10 cellular contexts compared by ENCODE assay signal in genomic region chr22:50548913-50549790, GRCh38. TPM values are rescaled to one million over a fixed set of nuclear protein-coding genes. Genes with fewer than 3 reads are reported as not detected.
DNase-seq lines count a peak whose midpoint lies in the region; ATAC-seq and TF ChIP-seq lines count a peak whose summit lies in the region.
"Had no signal": no experiment of that assay in that cellular context is flagged by ENCODE, and none has a peak within 500 bp of the region (broad histone marks: within the 10 kb centered on the region; RNA-seq: fewer than 3 reads in every experiment).

No MANE protein-coding gene starts in this region.

- no peak for DNase-seq in breast epithelium (ENCODE audit: low spot score in 2 of 2)
- DNase-seq in MCF 10A (ENCODE audit: unreplicated experiment) = no peak
- DNase-seq in activated CD8-positive, alpha-beta T cell treated with anti-CD3 and anti-CD28 coated beads for 36 hours = no peak
- peak; percentile 44 for DNase-seq in lower lobe of right lung
- no peak for DNase-seq in transverse colon
- DNase-seq in iPS-NIHi7 (ENCODE audit: extremely low spot score) = no peak
- DNase-seq in NCI-H1930 (lab: John Stamatoyannopoulos, UW) = no peak
- DNase-seq in HUDEP-2 (lab: John Stamatoyannopoulos, UW; ENCODE audit: unreplicated experiment in 76 of 76) = no peak
- DNase-seq: NK-92 treated with Interleukin-12 subunit alpha and Interleukin-12 subunit beta, amount 100 ng/mL, for 24 hours had no signal

- ATAC-seq in activated CD8-positive, alpha-beta T cell treated with anti-CD3 and anti-CD28 coated beads for 36 hours = no peak
- peak in 1 of 2 donors; percentile 0 for ATAC-seq in lower lobe of right lung

- no peaks in the 10 kb centered on the region for H3K36me3 Mint-ChIP-seq in MCF 10A (ENCODE audit: insufficient read depth, unreplicated experiment)
- H3K36me3 Mint-ChIP-seq in activated CD8-positive, alpha-beta T cell treated with anti-CD3 and anti-CD28 coated beads for 36 hours (ENCODE audit: low read depth) = no peaks in the 10 kb centered on the region

- POLR2A ChIA-PET in MCF 10A (lab: Yijun Ruan, JAX) = interaction anchor here (0.8 to 1.0 kb wide), 2 partner anchors 11 to 15 kb away, joined by 3 to 5 read pairs; no protein-coding TSS in a partner anchor
- POLR2A ChIA-PET in activated CD8-positive, alpha-beta T cell treated with anti-CD3 and anti-CD28 coated beads for 36 hours (lab: Charles Lee) = interaction anchor here (0.6 to 5.7 kb wide), 12 partner anchors 10 to 72 kb away, joined by 3 to 43 read pairs (median 6); partner anchors contain the start of genes SCO2, SYCE3 and TYMP

- TF ChIP-seq POLR2A in breast epithelium (IDR thresholded peaks at IDR 0.05) (no peak), transverse colon (IDR thresholded peaks at IDR 0.05) (no peak)

- intact Hi-C loops in breast epithelium (cut with DNase I; ENCODE audit: low total_unique reads) = no loop called here
- intact Hi-C loops in MCF 10A (cut with micrococcal nuclease) = no loop called here
- intact Hi-C loops in activated CD8-positive, alpha-beta T cell treated with anti-CD3 and anti-CD28 coated beads for 36 hours (cut with micrococcal nuclease) = no loop called here
- intact Hi-C loops in lower lobe of right lung (cut with DNase I) = no loop called here
- intact Hi-C loops in transverse colon (cut with DNase I; ENCODE audit: low total_unique reads) = no loop called here

- H3K27ac Mint-ChIP-seq in MCF 10A (ENCODE audit: low read depth, unreplicated experiment) = no peak overlapping the region
- peak overlapping the region; percentile 81 for H3K27ac Mint-ChIP-seq in activated CD8-positive, alpha-beta T cell treated with anti-CD3 and anti-CD28 coated beads for 36 hours

- H3K4me1 ChIP-seq in breast epithelium = peaks cover 5 to 18% of the 10 kb centered on the region in 2 donors
- H3K4me1 ChIP-seq in lower lobe of right lung = peaks cover 31% of the 10 kb centered on the region
- peaks cover 8 to 29% (median 21%) of the 10 kb centered on the region in 4 donors for H3K4me1 ChIP-seq in transverse colon

- peak overlapping the region; percentile 21 to 39 (median 27) for H3K4me3 ChIP-seq in breast epithelium
- peak overlapping the region; percentile 48 for H3K4me3 ChIP-seq in lower lobe of right lung
- peak overlapping the region; percentile 6 to 52 (median 18) for H3K4me3 ChIP-seq in transverse colon

- TF ChIP-seq CTCF in breast epithelium (IDR thresholded peaks at IDR 0.05) = no peak
- TF ChIP-seq CTCF in MCF 10A (IDR thresholded peaks at IDR 0.05; ENCODE audit: unreplicated experiment) = no peak
- no peak for TF ChIP-seq CTCF in activated CD8-positive, alpha-beta T cell treated with anti-CD3 and anti-CD28 coated beads for 36 hours (IDR thresholded peaks at IDR 0.05)
- no peak for TF ChIP-seq CTCF in lower lobe of right lung (IDR thresholded peaks at IDR 0.05)
- TF ChIP-seq CTCF in transverse colon (IDR thresholded peaks at IDR 0.05) = no peak

- no peaks in the 10 kb centered on the region for H3K27me3 Mint-ChIP-seq in MCF 10A (ENCODE audit: insufficient read depth, unreplicated experiment)
- no peaks in the 10 kb centered on the region for H3K27me3 Mint-ChIP-seq in activated CD8-positive, alpha-beta T cell treated with anti-CD3 and anti-CD28 coated beads for 36 hours

- H3K36me3 ChIP-seq in breast epithelium (no peaks in the 10 kb centered on the region), lower lobe of right lung (no peaks in the 10 kb centered on the region), transverse colon (no peaks in the 10 kb centered on the region)
- H3K36me3 ChIP-seq: thyroid gland had no signal

- no peak overlapping the region for H3K4me3 Mint-ChIP-seq in MCF 10A (ENCODE audit: unreplicated experiment)
- H3K4me3 Mint-ChIP-seq in activated CD8-positive, alpha-beta T cell treated with anti-CD3 and anti-CD28 coated beads for 36 hours = peak overlapping the region; percentile 80

- H3K9me3 ChIP-seq in breast epithelium (no peaks in the 10 kb centered on the region), lower lobe of right lung (no peaks in the 10 kb centered on the region), transverse colon (no peaks in the 10 kb centered on the region)
- H3K9me3 ChIP-seq: thyroid gland had no signal

- H3K9me3 Mint-ChIP-seq in MCF 10A (ENCODE audit: unreplicated experiment) = no peaks in the 10 kb centered on the region
- H3K9me3 Mint-ChIP-seq in activated CD8-positive, alpha-beta T cell treated with anti-CD3 and anti-CD28 coated beads for 36 hours = no peaks in the 10 kb centered on the region

- CTCF ChIA-PET in MCF 10A (lab: Yijun Ruan, JAX) = interaction anchor here (2.0 kb wide), 1 partner anchor 10 kb away, joined by 5 read pairs; no protein-coding TSS in a partner anchor
- CTCF ChIA-PET in activated CD8-positive, alpha-beta T cell treated with anti-CD3 and anti-CD28 coated beads for 36 hours (lab: Charles Lee) = interaction anchor here (0.7 to 4.6 kb wide), 11 partner anchors 9 to 72 kb away, joined by 3 to 32 read pairs (median 12); partner anchors contain the start of genes SCO2, SYCE3 and TYMP

- BruUV-seq in MCF 10A (replicated peaks; lab: Mats Ljungman, UMichigan) = no TSS peak

- H3K27me3 ChIP-seq in breast epithelium = peaks cover 3 to 8% of the 10 kb centered on the region in 2 donors
- H3K27me3 ChIP-seq in lower lobe of right lung (ENCODE audit: low read depth) = peaks cover 43% of the 10 kb centered on the region
- H3K27me3 ChIP-seq in transverse colon = peaks cover 43% of the 10 kb centered on the region
- H3K27me3 ChIP-seq: thyroid gland had no signal

- in situ Hi-C loops in transverse colon (cut with MboI; ENCODE audit: low pct_ligation_motif_present in 1 of 4, low pct_unique_long_range_greater_than_20kb in 1 of 4, low sequenced_read_pairs in 3 of 4) = no loop called here

- peaks cover 7% of the 10 kb centered on the region for H3K4me1 Mint-ChIP-seq in MCF 10A (ENCODE audit: insufficient read depth, unreplicated experiment)
- H3K4me1 Mint-ChIP-seq in activated CD8-positive, alpha-beta T cell treated with anti-CD3 and anti-CD28 coated beads for 36 hours (ENCODE audit: low read depth) = peaks cover 37% of the 10 kb centered on the region

- 56 to 94% methylated on average over 15 to 63 of the region's 69 CpGs for WGBS in transverse colon (ENCODE audit: low coverage in 1 of 2), 2 donors

- no peak for TF ChIP-seq EP300 in transverse colon (IDR thresholded peaks at IDR 0.05; ENCODE audit: low read depth)

- H3K27ac ChIP-seq in breast epithelium (no peak overlapping the region), lower lobe of right lung (peak overlapping the region; percentile 60), transverse colon (peak overlapping the region; percentile 26 to 62 (median 38))
- H3K27ac ChIP-seq: thyroid gland had no signal

RNA-seq across cellular contexts. Expression of gene KLHDC7B, which starts 3.5 kb away (rescaled TPM):
- total RNA-seq in breast epithelium = under 1 TPM; 0.16 to 0.33 (median 0.29) TPM
- 0.98 and 4.1 TPM in 2 replicates for total RNA-seq in MCF 10A (2022)
- 1 to 10 TPM; 5.8 to 6.8 TPM for total RNA-seq in activated CD8-positive, alpha-beta T cell treated with anti-CD3 and anti-CD28 coated beads for 36 hours
- 0.77 TPM for total RNA-seq in lower lobe of right lung
- 1 to 10 TPM in 1 of 4 donors, under 1 TPM in 2, not detected in 1; 0.14 to 1.5 (median 0.32) TPM for total RNA-seq in transverse colon

RNA-seq across cellular contexts. Expression of gene SYCE3, which starts 13.6 kb away (rescaled TPM):
- total RNA-seq in breast epithelium (not detected), MCF 10A (2022) (0.82 and 1.2 TPM in 2 replicates), lower lobe of right lung (not detected), transverse colon (not detected)
- not detected for total RNA-seq in activated CD8-positive, alpha-beta T cell treated with anti-CD3 and anti-CD28 coated beads for 36 hours

RNA-seq across cellular contexts. Expression of gene TYMP, which starts 19.3 kb away (rescaled TPM):
- total RNA-seq in breast epithelium = 100 to 1,000 TPM in 1 of 3 donors, 10 to 100 TPM in 2; 44.6 to 115 (median 82.9) TPM
- total RNA-seq in MCF 10A (2022) = 41.0 and 54.4 TPM in 2 replicates
- 10 to 100 TPM; 24.2 to 24.7 TPM for total RNA-seq in activated CD8-positive, alpha-beta T cell treated with anti-CD3 and anti-CD28 coated beads for 36 hours
- total RNA-seq in lower lobe of right lung = 151 TPM
- 10 to 100 TPM; 27.5 to 60.7 (median 32.2) TPM for total RNA-seq in transverse colon

RNA-seq across cellular contexts. Expression of gene SCO2, which starts 23.8 kb away (rescaled TPM):
- 1 to 10 TPM; 1.9 to 6.6 (median 4.3) TPM for total RNA-seq in breast epithelium
- 2.4 and 5.4 TPM in 2 replicates for total RNA-seq in MCF 10A (2022)
- 1 to 10 TPM in 1 of 2 experiments, not detected in 1; 2.7 TPM for total RNA-seq in activated CD8-positive, alpha-beta T cell treated with anti-CD3 and anti-CD28 coated beads for 36 hours
- 4.9 TPM for total RNA-seq in lower lobe of right lung
- total RNA-seq in transverse colon = 10 to 100 TPM in 1 of 4 donors, 1 to 10 TPM in 2, not detected in 1; 5.1 to 63.6 (median 5.9) TPM

RNA-seq across cellular contexts. Expression of gene CPT1B, which starts 29.1 kb away (rescaled TPM):
- total RNA-seq in breast epithelium (10 to 100 TPM; 13.6 to 40.0 (median 39.4) TPM), MCF 10A (2022) (52.2 and 57.3 TPM in 2 replicates), lower lobe of right lung (12.6 TPM), transverse colon (100 to 1,000 TPM in 1 of 4 donors, 10 to 100 TPM in 3; 34.2 to 111 (median 37.6) TPM)
- 10 to 100 TPM; 42.9 to 43.7 TPM for total RNA-seq in activated CD8-positive, alpha-beta T cell treated with anti-CD3 and anti-CD28 coated beads for 36 hours

Comparison
In these comparisons a context has a peak if more than half of its experiments do, and no peak if none do; other contexts are left out.
1. H3K27ac ChIP-seq: peak in lower lobe of right lung (single experiment) and transverse colon (4 of 4); none in breast epithelium (0 of 2).
2. Peak in every context shown above with its lines, with median percentiles within 50 percentile points of each other: H3K4me3 ChIP-seq.